Comparison of ENCODE assay signal across 28 cellular contexts in genomic region chr7:141363748-141364147, GRCh38.
"Had no signal": no experiment of that assay in that cellular context is flagged by ENCODE, and none has a peak within 500 bp of the region (broad histone marks: within the 10 kb centered on the region; RNA-seq: fewer than 3 reads in every experiment).

No MANE protein-coding gene starts in this region.

- ATAC-seq: activated CD4-positive, alpha-beta T cell treated with anti-CD3 and anti-CD28 coated beads for 36 hours; activated naive CD4-positive, alpha-beta T cell treated with anti-CD3 and anti-CD28 coated beads, Interleukin-2, amount 50 U/mL, for 72 hours; activated T-helper 17 cell treated with anti-CD3 and anti-CD28 coated beads, Interleukin-2, amount 50 U/mL, for 72 hours; esophagus mucosa; gastroesophageal sphincter; left colon; lower lobe of right lung; natural killer cell; stimulated activated naive B cell treated with anti-CD40 and anti-IgM and Interleukin-4, amounts not matched to agents 10 μg/mL and 1 μg/mL and 100 μg/mL, for 72 hours had no signal

- FAIRE-seq: colon, small intestine had no signal

- H3K27ac Mint-ChIP-seq: activated B cell treated with CpG ODN at 0.5 μM for 24 hours; activated CD4-positive, alpha-beta T cell treated with anti-CD3 and anti-CD28 coated beads for 36 hours; activated naive CD4-positive, alpha-beta T cell treated with anti-CD3 and anti-CD28 coated beads, Interleukin-2, amount 50 U/mL, for 72 hours; activated T-cell treated with anti-CD3 and anti-CD28 coated beads, Interleukin-2, amount 50 U/mL, for 24 hours; activated T-helper 17 cell treated with anti-CD3 and anti-CD28 coated beads, Interleukin-2, amount 50 U/mL, for 72 hours; natural killer cell; stimulated activated naive B cell treated with anti-CD40 and anti-IgM and Interleukin-4, amounts not matched to agents 10 μg/mL and 1 μg/mL and 100 μg/mL, for 72 hours; type B pancreatic cell had no signal

- H3K9me3 ChIP-seq: gastroesophageal sphincter, lower lobe of right lung, prostate gland, testis had no signal

- DNase-seq: activated B cell treated with CpG ODN at 0.5 μM for 24 hours; activated CD4-positive, alpha-beta T cell treated with anti-CD3 and anti-CD28 coated beads for 36 hours; activated CD4-positive, alpha-beta T cell treated with anti-CD3 and anti-CD28 coated beads, Interleukin-2, amount 50 U/mL, for 4 hours; activated CD8-positive, alpha-beta memory T cell treated with anti-CD3 and anti-CD28 coated beads for 24 hours; activated CD8-positive, alpha-beta memory T cell treated with anti-CD3 and anti-CD28 coated beads, Interleukin-2, amount 50 U/mL, for 4 hours; activated T-cell treated with anti-CD3 and anti-CD28 coated beads, Interleukin-2, amount 50 U/mL, for 24 hours; aorta; central memory CD4-positive, alpha-beta T cell; effector memory CD4-positive, alpha-beta T cell; head of caudate nucleus; islet precursor cell; left colon; lower lobe of right lung; natural killer cell; small intestine; stimulated activated CD4-positive, alpha-beta T cell treated with anti-CD3 and anti-CD28 coated beads, Interleukin-2, amount 100 ng/mL, for 48 hours; stimulated activated CD8-positive, alpha-beta memory T cell treated with anti-CD3 and anti-CD28 coated beads, Interleukin-4, amount 100 ng/mL, for 48 hours; stimulated activated naive B cell treated with anti-CD40 and anti-IgM and Interleukin-4, amounts not matched to agents 10 μg/mL and 1 μg/mL and 100 μg/mL, for 72 hours; T-helper 9 cell; testis had no signal

- H3K4me3 Mint-ChIP-seq: activated B cell treated with CpG ODN at 0.5 μM for 24 hours; activated CD4-positive, alpha-beta T cell treated with anti-CD3 and anti-CD28 coated beads for 36 hours; activated T-cell treated with anti-CD3 and anti-CD28 coated beads, Interleukin-2, amount 50 U/mL, for 24 hours; activated T-helper 17 cell treated with anti-CD3 and anti-CD28 coated beads, Interleukin-2, amount 50 U/mL, for 72 hours; natural killer cell; stimulated activated naive B cell treated with anti-CD40 and anti-IgM and Interleukin-4, amounts not matched to agents 10 μg/mL and 1 μg/mL and 100 μg/mL, for 72 hours; type B pancreatic cell had no signal

- H3K9me3 Mint-ChIP-seq: activated T-cell treated with anti-CD3 and anti-CD28 coated beads, Interleukin-2, amount 50 U/mL, for 24 hours; natural killer cell; type B pancreatic cell had no signal

- H3K27ac ChIP-seq: brain microvascular endothelial cell, gastroesophageal sphincter, lower lobe of right lung, prostate gland, testis had no signal

- H3K4me3 ChIP-seq: gastroesophageal sphincter, lower lobe of right lung, prostate gland, testis had no signal

- H3K36me3 ChIP-seq: brain microvascular endothelial cell, gastroesophageal sphincter, lower lobe of right lung, prostate gland had no signal

- H3K4me1 Mint-ChIP-seq: activated B cell treated with CpG ODN at 0.5 μM for 24 hours; activated CD4-positive, alpha-beta T cell treated with anti-CD3 and anti-CD28 coated beads for 36 hours; activated T-helper 17 cell treated with anti-CD3 and anti-CD28 coated beads, Interleukin-2, amount 50 U/mL, for 72 hours; natural killer cell; stimulated activated naive B cell treated with anti-CD40 and anti-IgM and Interleukin-4, amounts not matched to agents 10 μg/mL and 1 μg/mL and 100 μg/mL, for 72 hours had no signal

- H3K36me3 Mint-ChIP-seq: natural killer cell; stimulated activated naive B cell treated with anti-CD40 and anti-IgM and Interleukin-4, amounts not matched to agents 10 μg/mL and 1 μg/mL and 100 μg/mL, for 72 hours; type B pancreatic cell had no signal

- H3K27me3 Mint-ChIP-seq: activated B cell treated with CpG ODN at 0.5 μM for 24 hours, type B pancreatic cell had no signal

- H3K27me3 ChIP-seq: brain microvascular endothelial cell, gastroesophageal sphincter, testis had no signal

- H3K4me1 ChIP-seq: lower lobe of right lung had no signal
